Comparison of ENCODE assay signal across 12 cellular contexts in the genomic region with DNA sequence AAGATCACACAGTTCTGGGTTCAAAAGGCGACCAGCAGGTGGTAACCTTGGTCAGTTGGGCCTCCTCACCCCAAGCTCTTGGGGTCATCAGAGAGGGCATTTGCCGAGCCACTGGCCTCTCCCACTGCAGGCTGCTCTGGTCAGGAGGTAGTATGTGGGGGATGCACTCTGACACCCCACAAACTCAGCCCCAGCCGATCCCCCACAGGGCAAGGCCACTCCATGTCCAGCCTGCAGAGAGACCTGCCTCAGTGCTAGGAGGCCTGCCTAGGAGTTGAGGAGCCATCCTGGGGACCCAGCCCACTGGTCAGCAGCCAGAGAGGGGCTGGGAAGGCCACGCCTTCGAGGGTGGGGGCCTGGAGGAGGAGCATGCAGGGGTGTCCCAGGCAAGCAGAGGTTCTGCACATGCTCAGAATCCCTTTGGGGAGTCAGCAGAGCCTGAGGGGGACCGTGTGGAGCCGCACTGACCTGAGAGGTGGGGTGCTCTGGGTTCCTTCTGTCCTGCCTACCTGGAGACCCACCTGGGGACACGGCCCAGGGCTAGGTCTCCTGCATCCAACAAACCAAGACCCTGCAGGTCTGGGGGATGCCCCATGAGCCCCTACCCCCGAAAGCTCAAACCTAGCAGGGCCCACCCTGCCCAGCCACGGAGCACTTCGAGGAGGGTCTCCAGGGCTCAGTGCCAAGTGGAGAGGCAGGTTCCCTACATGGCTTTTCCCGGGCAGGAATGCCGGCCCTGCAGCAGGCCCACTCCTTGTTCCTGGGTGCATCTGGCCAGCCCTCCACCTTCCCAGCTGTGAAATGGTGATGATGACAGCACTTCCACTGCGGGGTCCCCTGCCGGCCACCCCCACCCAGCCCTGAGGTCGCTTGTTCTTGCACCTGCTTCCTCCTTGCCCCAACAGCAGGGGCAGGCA. TPM values are rescaled to one million over a fixed set of nuclear protein-coding genes. Genes with fewer than 3 reads are reported as not detected.
DNase-seq lines count a peak whose midpoint lies in the region; ATAC-seq and TF ChIP-seq lines count a peak whose summit lies in the region.
"Had no signal": no experiment of that assay in that cellular context is flagged by ENCODE, and none has a peak within 500 bp of the region (broad histone marks: within the 10 kb centered on the region; RNA-seq: fewer than 3 reads in every experiment).

No MANE protein-coding gene starts in this region.

- H3K23ac ChIP-seq in neuronal stem cell (ENCODE audit: low read depth, low read length, poor library complexity), result peak overlapping the region; percentile 17

- intact Hi-C loops in esophagus muscularis mucosa (cut with DNase I), result no loop called here

- no CpG with 5 or more reads among the region's 16 CpGs for WGBS in neuronal stem cell (ENCODE audit: extremely low coverage in 2 of 2, insufficient read length in 2 of 2, insufficient replicate concordance in 1 of 2), 2 donors
- WGBS in esophagus muscularis mucosa, result 86% methylated on average over 9 of the region's 16 CpGs

- peak overlapping the region; percentile 27 for H3K18ac ChIP-seq in neuronal stem cell (ENCODE audit: low read length)

- H2BK15ac ChIP-seq in neuronal stem cell (ENCODE audit: low read length), result peak overlapping the region; percentile 86

- no peaks in the 10 kb centered on the region for H3K79me1 ChIP-seq in neuronal stem cell (ENCODE audit: low read depth, low read length)

- H3K27me3 ChIP-seq in BLaER1, result no peaks in the 10 kb centered on the region
- peaks cover 0 to 25% (median 0%) of the 10 kb centered on the region in 3 experiments for H3K27me3 ChIP-seq in neuronal stem cell (ENCODE audit: control insufficient read depth in 3 of 3, insufficient read depth in 3 of 3, low read depth in 1 of 3, low read length in 3 of 3)
- peaks cover 0 to 7% (median 0%) of the 10 kb centered on the region in 4 donors for H3K27me3 ChIP-seq in esophagus muscularis mucosa

- H3K27ac ChIP-seq in BLaER1 (no peak overlapping the region), coronary artery (no peak overlapping the region), neuronal stem cell (replicated peaks; ENCODE audit: low read length) (no peak overlapping the region), esophagus muscularis mucosa (replicated peaks in 1 of 4) (no peak overlapping the region)

- H3K9ac ChIP-seq in BLaER1, result no peak overlapping the region
- no peak overlapping the region for H3K9ac ChIP-seq in neuronal stem cell (ENCODE audit: low read depth, low read length, poor library complexity)

- H2AFZ ChIP-seq in neuronal stem cell (ENCODE audit: low read length), result no peak overlapping the region

- TF ChIP-seq CTCF in coronary artery (IDR thresholded peaks at IDR 0.05) (no peak), esophagus muscularis mucosa (IDR thresholded peaks at IDR 0.05) (no peak)

- no peak overlapping the region for H2BK12ac ChIP-seq in neuronal stem cell (ENCODE audit: low read length)

- ATAC-seq in HG02798 (IDR thresholded peaks at IDR 0.05; ENCODE audit: poor library complexity, unreplicated experiment), result no peak
- ATAC-seq: esophagus mucosa had no signal

- TF ChIP-seq EP300 in esophagus muscularis mucosa (IDR thresholded peaks at IDR 0.05), result no peak

- peak overlapping the region; percentile 85 for H2AK5ac ChIP-seq in neuronal stem cell (ENCODE audit: low read depth, low read length)

- DNase-seq in NAMALWA (ENCODE audit: low spot score), result peak; percentile 29
- DNase-seq in coronary artery (ENCODE audit: low spot score), result peak; percentile 59
- DNase-seq in neuronal stem cell (ENCODE audit: low spot score), result no peak
- no peak for DNase-seq in esophagus muscularis mucosa (ENCODE audit: extremely low spot score)
- DNase-seq in OCI-M1 (lab: John Stamatoyannopoulos, UW), result no peak
- no peak for DNase-seq in erythroblast (lab: John Stamatoyannopoulos, UW)
- DNase-seq: cerebellar nuclear complex; NCI-H2227 treated with DMSO at 0.1 percent for 48 hours; stimulated activated naive CD4-positive, alpha-beta T cell treated with Interleukin-2 at 50 U/mL for 16 hours had no signal

- no peak overlapping the region for H4K91ac ChIP-seq in neuronal stem cell (ENCODE audit: low read depth, low read length, poor library complexity)

- no peak overlapping the region for H2BK5ac ChIP-seq in neuronal stem cell (ENCODE audit: low read length)

- peaks cover 64% of the 10 kb centered on the region for H3K4me1 ChIP-seq in BLaER1
- H3K4me1 ChIP-seq in neuronal stem cell (ENCODE audit: control insufficient read depth in 2 of 2, insufficient read depth in 1 of 2, low read depth in 1 of 2, low read length in 2 of 2), result peaks cover 0 to 5% of the 10 kb centered on the region in 2 donors
- H3K4me1 ChIP-seq in esophagus muscularis mucosa, result peaks cover 0 to 8% (median 0%) of the 10 kb centered on the region in 4 donors

- H3K4me2 ChIP-seq in BLaER1 (peak overlapping the region; percentile 59), neuronal stem cell (ENCODE audit: insufficient read depth, low read length, poor library complexity, severe bottlenecking) (no peak overlapping the region)

- no peak for TF ChIP-seq POLR2A in esophagus muscularis mucosa (IDR thresholded peaks at IDR 0.05; ENCODE audit: low read depth)
- TF ChIP-seq POLR2A in erythroblast (IDR thresholded peaks at IDR 0.05; ENCODE audit: low read length), result no peak

- H3K14ac ChIP-seq in neuronal stem cell (ENCODE audit: low read length), result peak overlapping the region; percentile 22

- no peak overlapping the region for H2BK120ac ChIP-seq in neuronal stem cell (ENCODE audit: low read depth, low read length)

- no peak overlapping the region for H3K4ac ChIP-seq in neuronal stem cell (ENCODE audit: low read length)

- peak overlapping the region; percentile 89 for H4K8ac ChIP-seq in neuronal stem cell (ENCODE audit: low read depth, low read length)

- no peaks in the 10 kb centered on the region for H4K20me1 ChIP-seq in BLaER1

- no peak overlapping the region for H3K4me3 ChIP-seq in BLaER1
- no peak overlapping the region for H3K4me3 ChIP-seq in coronary artery
- peak overlapping the region in 1 of 2 donors; percentile 43 for H3K4me3 ChIP-seq in neuronal stem cell (ENCODE audit: low read length in 2 of 2)
- H3K4me3 ChIP-seq in esophagus muscularis mucosa, result no peak overlapping the region

- H3K9me3 ChIP-seq in BLaER1 (no peaks in the 10 kb centered on the region), neuronal stem cell (replicated peaks in 1 of 2; ENCODE audit: control insufficient read depth in 2 of 2, insufficient read depth in 1 of 2, low read depth in 1 of 2, low read length in 2 of 2) (no peaks in the 10 kb centered on the region), esophagus muscularis mucosa (no peaks in the 10 kb centered on the region)

- H3K36me3 ChIP-seq in BLaER1, result no peaks in the 10 kb centered on the region
- H3K36me3 ChIP-seq in neuronal stem cell (replicated peaks in 1 of 2; ENCODE audit: control insufficient read depth in 2 of 2, insufficient read depth in 2 of 2, low read length in 2 of 2), result no peaks in the 10 kb centered on the region
- no peaks in the 10 kb centered on the region for H3K36me3 ChIP-seq in esophagus muscularis mucosa

RNA-seq across cellular contexts. Expression of gene RASGEF1A, which starts 58.5 kb away (rescaled TPM):
- 3.5 TPM for polyA plus RNA-seq in neuronal stem cell (2013, experiment 1 of 2)
- polyA plus RNA-seq in neuronal stem cell (2013, experiment 2 of 2), result 3.6 TPM
- total RNA-seq in esophagus muscularis mucosa, result 1 to 10 TPM in 2 of 4 donors, under 1 TPM in 2; 0.42 to 7.1 (median 1.0) TPM

Comparison
In these comparisons a context has a peak if more than half of its experiments do, and no peak if none do; other contexts are left out.
1. DNase-seq: peak in NAMALWA (single experiment) and coronary artery (single experiment); none in neuronal stem cell (single experiment), esophagus muscularis mucosa (single experiment), OCI-M1 (single experiment) and erythroblast (0 of 2).